ENCODE assay signal across 18 cellular contexts in the genomic region with DNA sequence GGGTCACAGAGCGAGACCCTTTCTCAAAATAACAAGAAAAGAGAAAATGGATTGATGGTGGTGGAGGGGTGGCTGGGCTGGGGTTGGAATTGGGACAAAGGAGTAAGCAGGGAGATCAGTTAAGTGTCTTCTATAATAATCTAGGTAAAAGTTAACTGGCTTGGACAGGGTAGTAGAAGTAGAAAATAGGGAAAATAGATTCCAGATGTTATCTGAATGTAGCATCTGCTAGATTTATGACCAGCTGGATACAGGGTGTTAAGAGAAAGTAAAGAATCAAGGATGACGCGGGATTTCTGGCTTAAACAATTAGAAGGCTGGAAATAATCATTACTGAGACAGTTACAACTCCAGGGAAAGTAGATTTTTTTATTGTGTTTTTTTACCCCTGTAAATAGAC. TPM values are rescaled to one million over a fixed set of nuclear protein-coding genes. Genes with fewer than 3 reads are reported as not detected.
DNase-seq lines count a peak whose midpoint lies in the region; ATAC-seq and TF ChIP-seq lines count a peak whose summit lies in the region.
"Had no signal": no experiment of that assay in that cellular context is flagged by ENCODE, and none has a peak within 500 bp of the region (broad histone marks: within the 10 kb centered on the region; RNA-seq: fewer than 3 reads in every experiment).

No MANE protein-coding gene starts in this region.

- POLR2A ChIA-PET in CD4-positive, alpha-beta T cell (lab: Charles Lee), result interaction anchor here (1.1 kb wide), 1 partner anchor 23 kb away, joined by 5 read pairs; the partner anchor contains the start of gene RABEPK

- no peaks in the 10 kb centered on the region for H3K9me3 Mint-ChIP-seq in CD4-positive, alpha-beta T cell
- no peaks in the 10 kb centered on the region for H3K9me3 Mint-ChIP-seq in HFFc6
- H3K9me3 Mint-ChIP-seq: activated CD4-positive, alpha-beta memory T cell treated with anti-CD3 and anti-CD28 coated beads, Interleukin-2, amount 10 ng/mL, durations not matched to agents 7 days and 5 days had no signal

- H3K9me3 ChIP-seq in CD4-positive, alpha-beta T cell (ENCODE audit: control insufficient read depth, low read length), result no peaks in the 10 kb centered on the region
- H3K9me3 ChIP-seq in sigmoid colon, result no peaks in the 10 kb centered on the region
- H3K9me3 ChIP-seq: ascending aorta, colonic mucosa had no signal

- no peak for TF ChIP-seq EP300 in sigmoid colon (IDR thresholded peaks at IDR 0.05)

- H3K4me3 ChIP-seq in sigmoid colon, result peak overlapping the region in 1 of 4 donors; percentile 12
- H3K4me3 ChIP-seq: ascending aorta, BLaER1, colonic mucosa had no signal

- no peak for ATAC-seq in CD4-positive, alpha-beta T cell (ENCODE audit: poor library complexity)
- no peak for ATAC-seq in HG03460 (IDR thresholded peaks at IDR 0.05; ENCODE audit: unreplicated experiment)
- ATAC-seq: stimulated activated naive CD8-positive, alpha-beta T cell treated with anti-CD3 and anti-CD28 coated beads, Interleukin-15, Interleukin-2, amounts not matched to agents 100 U/mL and 50 U/mL, for 24 hours had no signal

- TF ChIP-seq CTCF in CD4-positive, alpha-beta T cell (IDR thresholded peaks at IDR 0.05), result no peak
- TF ChIP-seq CTCF in HFFc6 (IDR thresholded peaks at IDR 0.05) (no peak), sigmoid colon (IDR thresholded peaks at IDR 0.05) (no peak)

- no peaks in the 10 kb centered on the region for H3K36me3 ChIP-seq in sigmoid colon
- H3K36me3 ChIP-seq: colonic mucosa had no signal

- H3K27me3 Mint-ChIP-seq in CD4-positive, alpha-beta T cell, result no peaks in the 10 kb centered on the region
- H3K27me3 Mint-ChIP-seq in HFFc6 (ENCODE audit: insufficient read depth), result peaks cover 1% of the 10 kb centered on the region; the same call in 1 of the 2 replicates
- H3K27me3 Mint-ChIP-seq: activated CD4-positive, alpha-beta memory T cell treated with anti-CD3 and anti-CD28 coated beads, Interleukin-2, amount 10 ng/mL, durations not matched to agents 7 days and 5 days; progenitor cell of endocrine pancreas had no signal

- intact Hi-C loops in CD4-positive, alpha-beta T cell (cut with DNase I, micrococcal nuclease), result no loop called here
- intact Hi-C loops in sigmoid colon (cut with DNase I), result no loop called here

- no peaks in the 10 kb centered on the region for H3K27me3 ChIP-seq in CD4-positive, alpha-beta T cell (ENCODE audit: control insufficient read depth, insufficient read depth, low read length)
- no peaks in the 10 kb centered on the region for H3K27me3 ChIP-seq in sigmoid colon
- H3K27me3 ChIP-seq: ascending aorta, BLaER1, colonic mucosa had no signal

- peak overlapping the region; percentile 38 for H3K27ac Mint-ChIP-seq in CD4-positive, alpha-beta T cell
- peak overlapping the region; percentile 27 for H3K27ac Mint-ChIP-seq in HFFc6
- H3K27ac Mint-ChIP-seq: activated CD4-positive, alpha-beta memory T cell treated with anti-CD3 and anti-CD28 coated beads, Interleukin-2, amount 10 ng/mL, durations not matched to agents 7 days and 5 days; progenitor cell of endocrine pancreas had no signal

- H3K4me1 ChIP-seq in sigmoid colon, result peaks cover 0 to 51% (median 37%) of the 10 kb centered on the region in 4 donors

- H3K4me3 Mint-ChIP-seq in CD4-positive, alpha-beta T cell, result no peak overlapping the region
- H3K4me3 Mint-ChIP-seq in HFFc6, result peak overlapping the region; percentile 56
- H3K4me3 Mint-ChIP-seq: activated CD4-positive, alpha-beta memory T cell treated with anti-CD3 and anti-CD28 coated beads, Interleukin-2, amount 10 ng/mL, durations not matched to agents 7 days and 5 days had no signal

- CTCF ChIA-PET in CD4-positive, alpha-beta T cell (lab: Charles Lee), result interaction anchor here (1.0 to 1.6 kb wide), 2 partner anchors 18 to 23 kb away, joined by 3 read pairs; no protein-coding TSS in a partner anchor

- H3K27ac ChIP-seq in CD4-positive, alpha-beta T cell (ENCODE audit: low read depth, low read length), result no peak overlapping the region
- H3K27ac ChIP-seq in sigmoid colon, result peak overlapping the region in 3 of 4 donors; percentile 63 to 72 (median 63)
- H3K27ac ChIP-seq: BLaER1, colonic mucosa, epithelial cell of prostate had no signal

- H3K4me1 Mint-ChIP-seq in CD4-positive, alpha-beta T cell (ENCODE audit: low read depth), result peaks cover 79% of the 10 kb centered on the region
- H3K4me1 Mint-ChIP-seq in HFFc6 (ENCODE audit: low read depth), result peaks cover 44% of the 10 kb centered on the region

- WGBS in sigmoid colon, 2 donors, result 85 to 87% methylated on average over 3 of the region's 3 CpGs

- peaks cover 63% of the 10 kb centered on the region for H3K36me3 Mint-ChIP-seq in CD4-positive, alpha-beta T cell (ENCODE audit: low read depth)
- H3K36me3 Mint-ChIP-seq in HFFc6 (ENCODE audit: low read depth), result peaks cover 27% of the 10 kb centered on the region

- no peak for DNase-seq in CD4-positive, alpha-beta T cell
- no peak for DNase-seq in HFFc6
- peak; percentile 67 for DNase-seq in fibroblast of peridontal ligament (ENCODE audit: extremely low read depth)
- DNase-seq in sigmoid colon, result no peak
- DNase-seq in NCI-H774 (lab: John Stamatoyannopoulos, UW), result no peak
- DNase-seq in activated CD4-positive, alpha-beta T cell treated with anti-CD3 and anti-CD28 coated beads for 48 hours, result no peak
- DNase-seq: activated CD4-positive, alpha-beta memory T cell treated with anti-CD3 and anti-CD28 coated beads, Interleukin-2, amount 10 ng/mL, durations not matched to agents 7 days and 5 days; colonic mucosa; H7; hypothalamus; left colon; OCI-M1; stimulated activated naive CD8-positive, alpha-beta T cell treated with anti-CD3 and anti-CD28 coated beads, Interleukin-15, Interleukin-2, amounts not matched to agents 100 U/mL and 50 U/mL, for 24 hours had no signal

- TF ChIP-seq POLR2A in sigmoid colon (IDR thresholded peaks at IDR 0.05), result no peak

RNA-seq across cellular contexts. Expression of gene PPP6C, which starts 13.0 kb away (rescaled TPM):
- total RNA-seq in CD4-positive, alpha-beta T cell, result 10 to 100 TPM; 32.9 to 35.3 TPM
- 10 to 100 TPM; 35.2 to 47.1 (median 40.8) TPM for total RNA-seq in HFFc6 (2021; fragmentation: NEBNext Ultra II Directional; extraction: Animal tissue kit (Norgen Biotek cat#: 25700))
- total RNA-seq in sigmoid colon, result 10 to 100 TPM; 24.9 to 34.6 (median 31.5) TPM
- polyA plus RNA-seq in sigmoid colon, result 10 to 100 TPM; 24.8 to 41.6 (median 37.8) TPM

RNA-seq across cellular contexts. Expression of gene RABEPK, which starts 23.7 kb away (rescaled TPM):
- 1 to 10 TPM; 6.8 to 8.3 TPM for total RNA-seq in CD4-positive, alpha-beta T cell
- 10 to 100 TPM; 29.6 to 39.2 (median 32.7) TPM for total RNA-seq in HFFc6 (2021; fragmentation: NEBNext Ultra II Directional; extraction: Animal tissue kit (Norgen Biotek cat#: 25700))
- 10 to 100 TPM in 3 of 4 donors, 1 to 10 TPM in 1; 9.4 to 18.6 (median 14.9) TPM for total RNA-seq in sigmoid colon
- 10 to 100 TPM; 16.2 to 24.4 (median 18.3) TPM for polyA plus RNA-seq in sigmoid colon

RNA-seq across cellular contexts. Expression of gene SCAI, which starts 33.3 kb away (rescaled TPM):
- total RNA-seq in CD4-positive, alpha-beta T cell, result 10 to 100 TPM; 11.6 to 13.4 TPM
- total RNA-seq in HFFc6 (2021; fragmentation: NEBNext Ultra II Directional; extraction: Animal tissue kit (Norgen Biotek cat#: 25700)), result 1 to 10 TPM; 4.7 to 7.2 (median 5.6) TPM
- total RNA-seq in sigmoid colon, result 10 to 100 TPM in 2 of 4 donors, 1 to 10 TPM in 2; 5.4 to 15.8 (median 11.4) TPM
- polyA plus RNA-seq in sigmoid colon, result 1 to 10 TPM in 2 of 3 donors, under 1 TPM in 1; under 0.01 to 1.9 (median 1.4) TPM
